In the genomic region with DNA sequence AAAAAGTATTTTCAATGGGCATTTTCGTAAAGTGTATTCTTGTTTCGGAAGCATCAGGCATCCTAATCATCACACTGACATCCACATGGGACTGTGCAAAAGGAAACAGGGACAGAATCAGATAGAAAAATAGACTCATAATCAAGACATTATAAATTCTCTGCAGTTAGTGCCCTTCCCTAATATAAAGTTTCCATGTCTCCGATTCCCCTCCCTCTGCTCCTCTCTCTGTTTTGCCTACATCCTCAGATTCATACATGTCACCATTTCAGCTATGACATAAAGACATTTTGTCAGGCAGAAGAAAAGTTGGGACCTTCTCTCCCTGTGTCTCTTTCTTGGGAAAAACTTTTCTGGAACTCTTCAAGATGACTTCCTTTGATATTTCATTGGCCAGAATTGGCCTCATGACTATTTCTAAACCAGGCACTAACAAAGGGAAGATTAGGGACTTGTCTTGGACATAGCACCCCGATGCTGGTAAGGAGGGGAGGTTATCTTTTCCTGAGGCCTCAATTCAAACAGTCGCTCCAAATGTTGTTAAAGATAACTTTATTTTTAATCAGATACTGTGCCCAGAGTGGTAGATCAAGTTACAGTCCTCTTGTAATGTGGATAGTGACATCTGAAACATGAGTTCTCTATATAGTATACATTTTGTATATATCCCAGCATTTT, we compare ENCODE assay signal across 1 cellular context.
TF ChIP-seq lines count a peak whose summit lies in the region.

No MANE protein-coding gene starts in this region.

TF ChIP-seq in K562, 482 proteins besides CTCF, POLR2A, EP300 and RAD21 (continued from another document and continues in another):
- TF ChIP-seq, protein P1, sequence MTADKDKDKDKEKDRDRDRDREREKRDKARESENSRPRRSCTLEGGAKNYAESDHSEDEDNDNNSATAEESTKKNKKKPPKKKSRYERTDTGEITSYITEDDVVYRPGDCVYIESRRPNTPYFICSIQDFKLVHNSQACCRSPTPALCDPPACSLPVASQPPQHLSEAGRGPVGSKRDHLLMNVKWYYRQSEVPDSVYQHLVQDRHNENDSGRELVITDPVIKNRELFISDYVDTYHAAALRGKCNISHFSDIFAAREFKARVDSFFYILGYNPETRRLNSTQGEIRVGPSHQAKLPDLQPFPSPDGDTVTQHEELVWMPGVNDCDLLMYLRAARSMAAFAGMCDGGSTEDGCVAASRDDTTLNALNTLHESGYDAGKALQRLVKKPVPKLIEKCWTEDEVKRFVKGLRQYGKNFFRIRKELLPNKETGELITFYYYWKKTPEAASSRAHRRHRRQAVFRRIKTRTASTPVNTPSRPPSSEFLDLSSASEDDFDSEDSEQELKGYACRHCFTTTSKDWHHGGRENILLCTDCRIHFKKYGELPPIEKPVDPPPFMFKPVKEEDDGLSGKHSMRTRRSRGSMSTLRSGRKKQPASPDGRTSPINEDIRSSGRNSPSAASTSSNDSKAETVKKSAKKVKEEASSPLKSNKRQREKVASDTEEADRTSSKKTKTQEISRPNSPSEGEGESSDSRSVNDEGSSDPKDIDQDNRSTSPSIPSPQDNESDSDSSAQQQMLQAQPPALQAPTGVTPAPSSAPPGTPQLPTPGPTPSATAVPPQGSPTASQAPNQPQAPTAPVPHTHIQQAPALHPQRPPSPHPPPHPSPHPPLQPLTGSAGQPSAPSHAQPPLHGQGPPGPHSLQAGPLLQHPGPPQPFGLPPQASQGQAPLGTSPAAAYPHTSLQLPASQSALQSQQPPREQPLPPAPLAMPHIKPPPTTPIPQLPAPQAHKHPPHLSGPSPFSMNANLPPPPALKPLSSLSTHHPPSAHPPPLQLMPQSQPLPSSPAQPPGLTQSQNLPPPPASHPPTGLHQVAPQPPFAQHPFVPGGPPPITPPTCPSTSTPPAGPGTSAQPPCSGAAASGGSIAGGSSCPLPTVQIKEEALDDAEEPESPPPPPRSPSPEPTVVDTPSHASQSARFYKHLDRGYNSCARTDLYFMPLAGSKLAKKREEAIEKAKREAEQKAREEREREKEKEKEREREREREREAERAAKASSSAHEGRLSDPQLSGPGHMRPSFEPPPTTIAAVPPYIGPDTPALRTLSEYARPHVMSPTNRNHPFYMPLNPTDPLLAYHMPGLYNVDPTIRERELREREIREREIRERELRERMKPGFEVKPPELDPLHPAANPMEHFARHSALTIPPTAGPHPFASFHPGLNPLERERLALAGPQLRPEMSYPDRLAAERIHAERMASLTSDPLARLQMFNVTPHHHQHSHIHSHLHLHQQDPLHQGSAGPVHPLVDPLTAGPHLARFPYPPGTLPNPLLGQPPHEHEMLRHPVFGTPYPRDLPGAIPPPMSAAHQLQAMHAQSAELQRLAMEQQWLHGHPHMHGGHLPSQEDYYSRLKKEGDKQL (CRISPR knock-in tag; IDR thresholded peaks at IDR 0.05; ENCODE audit: borderline replicate concordance) = no peak
- TF ChIP-seq JUNB (CRISPR knock-in tag; conservative IDR thresholded peaks at IDR 0.05) = no peak
- TF ChIP-seq, protein P2, sequence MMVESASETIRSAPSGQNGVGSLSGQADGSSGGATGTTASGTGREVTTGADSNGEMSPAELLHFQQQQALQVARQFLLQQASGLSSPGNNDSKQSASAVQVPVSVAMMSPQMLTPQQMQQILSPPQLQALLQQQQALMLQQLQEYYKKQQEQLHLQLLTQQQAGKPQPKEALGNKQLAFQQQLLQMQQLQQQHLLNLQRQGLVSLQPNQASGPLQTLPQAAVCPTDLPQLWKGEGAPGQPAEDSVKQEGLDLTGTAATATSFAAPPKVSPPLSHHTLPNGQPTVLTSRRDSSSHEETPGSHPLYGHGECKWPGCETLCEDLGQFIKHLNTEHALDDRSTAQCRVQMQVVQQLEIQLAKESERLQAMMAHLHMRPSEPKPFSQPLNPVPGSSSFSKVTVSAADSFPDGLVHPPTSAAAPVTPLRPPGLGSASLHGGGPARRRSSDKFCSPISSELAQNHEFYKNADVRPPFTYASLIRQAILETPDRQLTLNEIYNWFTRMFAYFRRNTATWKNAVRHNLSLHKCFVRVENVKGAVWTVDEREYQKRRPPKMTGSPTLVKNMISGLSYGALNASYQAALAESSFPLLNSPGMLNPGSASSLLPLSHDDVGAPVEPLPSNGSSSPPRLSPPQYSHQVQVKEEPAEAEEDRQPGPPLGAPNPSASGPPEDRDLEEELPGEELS (CRISPR knock-in tag; IDR thresholded peaks at IDR 0.05; ENCODE audit: borderline replicate concordance) = no peak
- TF ChIP-seq, protein P3, sequence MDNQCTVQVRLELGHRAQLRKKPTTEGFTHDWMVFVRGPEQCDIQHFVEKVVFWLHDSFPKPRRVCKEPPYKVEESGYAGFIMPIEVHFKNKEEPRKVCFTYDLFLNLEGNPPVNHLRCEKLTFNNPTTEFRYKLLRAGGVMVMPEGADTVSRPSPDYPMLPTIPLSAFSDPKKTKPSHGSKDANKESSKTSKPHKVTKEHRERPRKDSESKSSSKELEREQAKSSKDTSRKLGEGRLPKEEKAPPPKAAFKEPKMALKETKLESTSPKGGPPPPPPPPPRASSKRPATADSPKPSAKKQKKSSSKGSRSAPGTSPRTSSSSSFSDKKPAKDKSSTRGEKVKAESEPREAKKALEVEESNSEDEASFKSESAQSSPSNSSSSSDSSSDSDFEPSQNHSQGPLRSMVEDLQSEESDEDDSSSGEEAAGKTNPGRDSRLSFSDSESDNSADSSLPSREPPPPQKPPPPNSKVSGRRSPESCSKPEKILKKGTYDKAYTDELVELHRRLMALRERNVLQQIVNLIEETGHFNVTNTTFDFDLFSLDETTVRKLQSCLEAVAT (IDR thresholded peaks at IDR 0.05) = no peak
- 0 out of 2 replicates have a peak, but pooled peaks have one; percentile 17 for TF ChIP-seq BHLHE40 (IDR thresholded peaks at IDR 0.05; ENCODE audit: low read length)
- TF ChIP-seq SAFB (IDR thresholded peaks at IDR 0.05; ENCODE audit: borderline replicate concordance, low read depth, low read length) = no peak
- 0 out of 2 replicates have a peak, but pooled peaks have one; percentile 51 for TF ChIP-seq SMARCE1 (IDR thresholded peaks at IDR 0.05)
- no peak for TF ChIP-seq FIP1L1 (IDR thresholded peaks at IDR 0.05; ENCODE audit: low read depth, low read length, poor library complexity, severe bottlenecking)
- TF ChIP-seq CBX8 (IDR thresholded peaks at IDR 0.05; ENCODE audit: borderline replicate concordance, extremely low read depth, low read depth, low read length, poor library complexity, severe bottlenecking) = no peak
- peak; percentile 18; the same call in 1 of the 2 replicates for TF ChIP-seq MYC (IDR thresholded peaks at IDR 0.05; ENCODE audit: low read depth, low read length)
- TF ChIP-seq MYC (CRISPR knock-in tag; IDR thresholded peaks at IDR 0.05; ENCODE audit: borderline replicate concordance, low read depth) = no peak
- TF ChIP-seq FOXK1 (CRISPR knock-in tag; IDR thresholded peaks at IDR 0.05; ENCODE audit: borderline replicate concordance) = no peak
- no peak for TF ChIP-seq ZNF561 (CRISPR knock-in tag; conservative IDR thresholded peaks at IDR 0.05)
- no peak for TF ChIP-seq LCOR (CRISPR knock-in tag; IDR thresholded peaks at IDR 0.05)
- peak; percentile 73 for TF ChIP-seq CCNT2 (IDR thresholded peaks at IDR 0.05; ENCODE audit: borderline replicate concordance, extremely low read depth, insufficient read length, low read depth, low read length)
- TF ChIP-seq NRF1 (conservative IDR thresholded peaks at IDR 0.05 in 1 of 2, IDR thresholded peaks at IDR 0.05 in 1 of 2) = no peak
- no peak for TF ChIP-seq XRCC4 (IDR thresholded peaks at IDR 0.05; ENCODE audit: extremely low read depth, insufficient read depth, insufficient read length)
- TF ChIP-seq ZNF589 (CRISPR knock-in tag; IDR thresholded peaks at IDR 0.05; ENCODE audit: low read depth) = no peak; the same call in 1 of the 2 replicates
- TF ChIP-seq, protein P4, sequence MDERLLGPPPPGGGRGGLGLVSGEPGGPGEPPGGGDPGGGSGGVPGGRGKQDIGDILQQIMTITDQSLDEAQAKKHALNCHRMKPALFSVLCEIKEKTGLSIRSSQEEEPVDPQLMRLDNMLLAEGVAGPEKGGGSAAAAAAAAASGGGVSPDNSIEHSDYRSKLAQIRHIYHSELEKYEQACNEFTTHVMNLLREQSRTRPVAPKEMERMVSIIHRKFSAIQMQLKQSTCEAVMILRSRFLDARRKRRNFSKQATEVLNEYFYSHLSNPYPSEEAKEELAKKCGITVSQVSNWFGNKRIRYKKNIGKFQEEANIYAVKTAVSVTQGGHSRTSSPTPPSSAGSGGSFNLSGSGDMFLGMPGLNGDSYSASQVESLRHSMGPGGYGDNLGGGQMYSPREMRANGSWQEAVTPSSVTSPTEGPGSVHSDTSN (CRISPR knock-in tag; IDR thresholded peaks at IDR 0.05; ENCODE audit: low read depth) = no peak
- TF ChIP-seq, protein P4 (tag; conservative IDR thresholded peaks at IDR 0.05; ENCODE audit: low read depth) = no peak
- TF ChIP-seq, protein P5, sequence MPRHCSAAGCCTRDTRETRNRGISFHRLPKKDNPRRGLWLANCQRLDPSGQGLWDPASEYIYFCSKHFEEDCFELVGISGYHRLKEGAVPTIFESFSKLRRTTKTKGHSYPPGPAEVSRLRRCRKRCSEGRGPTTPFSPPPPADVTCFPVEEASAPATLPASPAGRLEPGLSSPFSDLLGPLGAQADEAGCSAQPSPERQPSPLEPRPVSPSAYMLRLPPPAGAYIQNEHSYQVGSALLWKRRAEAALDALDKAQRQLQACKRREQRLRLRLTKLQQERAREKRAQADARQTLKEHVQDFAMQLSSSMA (CRISPR knock-in tag; IDR thresholded peaks at IDR 0.05) = no peak
- TF ChIP-seq ZNF347 (CRISPR knock-in tag; IDR thresholded peaks at IDR 0.05; ENCODE audit: low read depth) = no peak
- peak in 1 of 2 experiments; percentile 62; a peak in 1 of 4 replicates for TF ChIP-seq RCOR1 (IDR thresholded peaks at IDR 0.05; ENCODE audit: borderline replicate concordance in 1 of 2, low read depth in 2 of 2, low read length in 2 of 2)
- TF ChIP-seq RBFOX2 (IDR thresholded peaks at IDR 0.05; ENCODE audit: low read depth, low read length) = no peak
- TF ChIP-seq, protein P6, sequence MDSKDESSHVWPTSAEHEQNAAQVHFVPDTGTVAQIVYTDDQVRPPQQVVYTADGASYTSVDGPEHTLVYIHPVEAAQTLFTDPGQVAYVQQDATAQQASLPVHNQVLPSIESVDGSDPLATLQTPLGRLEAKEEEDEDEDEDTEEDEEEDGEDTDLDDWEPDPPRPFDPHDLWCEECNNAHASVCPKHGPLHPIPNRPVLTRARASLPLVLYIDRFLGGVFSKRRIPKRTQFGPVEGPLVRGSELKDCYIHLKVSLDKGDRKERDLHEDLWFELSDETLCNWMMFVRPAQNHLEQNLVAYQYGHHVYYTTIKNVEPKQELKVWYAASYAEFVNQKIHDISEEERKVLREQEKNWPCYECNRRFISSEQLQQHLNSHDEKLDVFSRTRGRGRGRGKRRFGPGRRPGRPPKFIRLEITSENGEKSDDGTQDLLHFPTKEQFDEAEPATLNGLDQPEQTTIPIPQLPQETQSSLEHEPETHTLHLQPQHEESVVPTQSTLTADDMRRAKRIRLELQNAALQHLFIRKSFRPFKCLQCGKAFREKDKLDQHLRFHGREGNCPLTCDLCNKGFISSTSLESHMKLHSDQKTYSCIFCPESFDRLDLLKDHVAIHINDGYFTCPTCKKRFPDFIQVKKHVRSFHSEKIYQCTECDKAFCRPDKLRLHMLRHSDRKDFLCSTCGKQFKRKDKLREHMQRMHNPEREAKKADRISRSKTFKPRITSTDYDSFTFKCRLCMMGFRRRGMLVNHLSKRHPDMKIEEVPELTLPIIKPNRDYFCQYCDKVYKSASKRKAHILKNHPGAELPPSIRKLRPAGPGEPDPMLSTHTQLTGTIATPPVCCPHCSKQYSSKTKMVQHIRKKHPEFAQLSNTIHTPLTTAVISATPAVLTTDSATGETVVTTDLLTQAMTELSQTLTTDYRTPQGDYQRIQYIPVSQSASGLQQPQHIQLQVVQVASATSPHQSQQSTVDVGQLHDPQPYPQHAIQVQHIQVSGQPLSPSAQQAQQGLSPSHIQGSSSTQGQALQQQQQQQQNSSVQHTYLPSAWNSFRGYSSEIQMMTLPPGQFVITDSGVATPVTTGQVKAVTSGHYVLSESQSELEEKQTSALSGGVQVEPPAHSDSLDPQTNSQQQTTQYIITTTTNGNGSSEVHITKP (IDR thresholded peaks at IDR 0.05; ENCODE audit: partially characterized antibody) = peak; percentile 27
- TF ChIP-seq ERF (CRISPR knock-in tag; IDR thresholded peaks at IDR 0.05) = no peak
- no peak for TF ChIP-seq DACH1 (IDR thresholded peaks at IDR 0.05; ENCODE audit: partially characterized antibody)
- no peak for TF ChIP-seq POLR3G (IDR thresholded peaks at IDR 0.05; ENCODE audit: extremely low read depth, insufficient read length, insufficient replicate concordance)
